ENCODE assay signal across 1 cellular context in genomic region chr7:42932861-42933591, GRCh38.
TF ChIP-seq lines count a peak whose summit lies in the region.

No MANE protein-coding gene starts in this region.

TF ChIP-seq in K562, 482 proteins besides CTCF, POLR2A, EP300 and RAD21 (continued from another document):
- TF ChIP-seq AFF1 (IDR thresholded peaks at IDR 0.05; ENCODE audit: low read depth in 1 of 2, partially characterized antibody in 2 of 2) (peak in 1 of 2 experiments; percentile 18), EP400 (IDR thresholded peaks at IDR 0.05) (peak; percentile 15; the same call in 1 of the 2 replicates), THAP7 (CRISPR knock-in tag; IDR thresholded peaks at IDR 0.05) (no peak), ZNF217 (CRISPR knock-in tag; IDR thresholded peaks at IDR 0.05) (no peak), TAF15 (IDR thresholded peaks at IDR 0.05; ENCODE audit: low read depth, low read length) (no peak), EHMT2 (IDR thresholded peaks at IDR 0.05) (no peak), MLLT1 (IDR thresholded peaks at IDR 0.05) (no peak), MTA1 (IDR thresholded peaks at IDR 0.05; ENCODE audit: borderline replicate concordance) (peak; percentile 32; the same call in 1 of the 2 replicates), BCLAF1 (IDR thresholded peaks at IDR 0.05; ENCODE audit: borderline replicate concordance in 1 of 2, control insufficient read depth in 1 of 2, low read depth in 2 of 2, low read length in 1 of 2) (no peak), SMAD2 (IDR thresholded peaks at IDR 0.05; ENCODE audit: low read depth, low read length) (no peak)
